29 cellular contexts compared by ENCODE assay signal in the genomic region with DNA sequence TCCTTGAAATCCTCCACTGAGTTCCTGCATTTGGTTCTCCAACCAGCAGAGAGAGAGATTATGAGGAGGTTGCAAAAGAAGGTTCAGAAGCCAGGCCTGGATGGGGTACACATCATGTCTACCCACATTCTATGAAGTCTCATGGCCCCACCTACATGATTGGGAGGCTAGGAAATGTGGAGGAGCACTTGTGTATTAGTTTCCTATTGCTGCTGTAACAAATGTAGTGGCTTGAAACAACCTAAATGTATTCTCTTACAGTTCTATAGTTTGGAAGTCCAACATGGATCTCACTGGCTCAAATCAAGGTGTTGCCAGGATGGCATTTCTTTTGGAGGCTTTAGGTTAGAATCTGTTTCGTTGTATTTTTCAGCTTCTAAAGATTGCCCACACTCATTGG.
"Had no signal": no experiment of that assay in that cellular context is flagged by ENCODE, and none has a peak within 500 bp of the region (broad histone marks: within the 10 kb centered on the region; RNA-seq: fewer than 3 reads in every experiment).

No MANE protein-coding gene starts in this region.

- H3K4me1 ChIP-seq: parathyroid adenoma, uterus had no signal

- DNase-seq: naive thymus-derived CD8-positive, alpha-beta T cell; nephron progenitor cell; occipital lobe; ovary; posterior cingulate gyrus; psoas muscle; right cardiac atrium; spleen; stimulated activated CD4-positive, alpha-beta T cell treated with anti-CD3 and anti-CD28 coated beads, Interleukin-12 subunit alpha, Interleukin-12 subunit beta, amount 100 ng/mL, for 4 hours; stimulated activated CD4-positive, alpha-beta T cell treated with anti-CD3 and anti-CD28 coated beads, Interleukin-1b, Interleukin-23, amount 100 ng/mL, for 48 hours; stimulated activated CD4-positive, alpha-beta T cell treated with anti-CD3 and anti-CD28 coated beads, Interleukin-4, amount 100 ng/mL, for 1 hour; stimulated activated CD4-positive, alpha-beta T cell treated with anti-CD3 and anti-CD28 coated beads, Interleukin-4, amount 100 ng/mL, for 4 hours; stimulated activated CD8-positive, alpha-beta memory T cell treated with anti-CD3 and anti-CD28 coated beads, Interleukin-4, amount 100 ng/mL, for 48 hours; stimulated activated naive CD4-positive, alpha-beta T cell; stimulated activated naive CD8-positive, alpha-beta T cell treated with anti-CD3 and anti-CD28 coated beads, Interleukin-15, amount 100 ng/mL, for 72 hours; stimulated activated naive CD8-positive, alpha-beta T cell treated with anti-CD3 and anti-CD28 coated beads, Interleukin-15, Interleukin-2, amounts not matched to agents 100 U/mL and 50 U/mL, for 24 hours; substantia nigra; testis; tibial artery; transverse colon; upper lobe of right lung; uterus had no signal

- H3K4me3 ChIP-seq: ovary, psoas muscle, skin epidermis, smooth muscle cell, spleen, suprapubic skin, testis, tibial artery, transverse colon, upper lobe of right lung, uterus had no signal

- H3K4me2 ChIP-seq: smooth muscle cell had no signal

- ATAC-seq: naive thymus-derived CD8-positive, alpha-beta T cell; natural killer cell treated with Interleukin-12 subunit alpha and Interleukin-12 subunit beta and Interleukin-15 and Interleukin-18, amount 100 ng/mL, for 72 hours; psoas muscle; right cardiac atrium; sciatic nerve; stimulated activated memory B cell treated with anti-CD40 and anti-IgM and Interleukin-4, amounts not matched to agents 10 μg/mL and 1 μg/mL and 100 μg/mL, for 72 hours; stimulated activated naive CD8-positive, alpha-beta T cell treated with anti-CD3 and anti-CD28 coated beads, Interleukin-15, amount 100 ng/mL, for 72 hours; stimulated activated naive CD8-positive, alpha-beta T cell treated with anti-CD3 and anti-CD28 coated beads, Interleukin-15, Interleukin-2, amounts not matched to agents 100 U/mL and 50 U/mL, for 24 hours; upper lobe of right lung had no signal

- H3K9ac ChIP-seq: parathyroid adenoma had no signal

- H2AFZ ChIP-seq: parathyroid adenoma had no signal

- H3K27me3 ChIP-seq: ovary, spleen, suprapubic skin, testis, tibial artery, transverse colon, upper lobe of right lung, uterus had no signal

- H3K9me3 ChIP-seq: ovary, psoas muscle, spleen, suprapubic skin, testis, tibial artery, transverse colon, upper lobe of right lung, uterus had no signal

- H3K79me2 ChIP-seq: parathyroid adenoma had no signal

- H3K36me3 ChIP-seq: ovary, spleen, suprapubic skin, tibial artery, transverse colon, upper lobe of right lung, uterus had no signal

- H3K27ac ChIP-seq: parathyroid adenoma, skin epidermis, suprapubic skin, upper lobe of right lung had no signal
